In genomic region chr1:183804916-183805734, GRCh38 we compare ENCODE assay signal across 8 cellular contexts. TPM values are rescaled to one million over a fixed set of nuclear protein-coding genes. Genes with fewer than 3 reads are reported as not detected.
DNase-seq lines count a peak whose midpoint lies in the region; ATAC-seq, FAIRE-seq and TF ChIP-seq lines count a peak whose summit lies in the region.

TSS of gene RGL1 (plus strand) at chr1:183805120. CDS start at chr1:183805298, 178 bp downstream.

- peak; percentile 92 for FAIRE-seq in GM12892 (lab: Jason Lieb, UNC)
- FAIRE-seq in frontal cortex (lab: Jason Lieb, UNC): no peak

- peaks cover 2% of the 10 kb centered on the region for H3K36me3 Mint-ChIP-seq in activated naive CD4-positive, alpha-beta T cell treated with anti-CD3 and anti-CD28 coated beads, Interleukin-2, amount 10 ng/mL, durations not matched to agents 7 days and 5 days
- H3K36me3 Mint-ChIP-seq in nephron (ENCODE audit: low read depth): peaks cover 18% of the 10 kb centered on the region
- H3K36me3 Mint-ChIP-seq in type B pancreatic cell: peaks cover 17% of the 10 kb centered on the region

- peaks cover 14% of the 10 kb centered on the region for H3K9me3 Mint-ChIP-seq in activated naive CD4-positive, alpha-beta T cell treated with anti-CD3 and anti-CD28 coated beads, Interleukin-2, amount 10 ng/mL, durations not matched to agents 7 days and 5 days
- peaks cover 6% of the 10 kb centered on the region for H3K9me3 Mint-ChIP-seq in nephron
- peaks cover 15% of the 10 kb centered on the region for H3K9me3 Mint-ChIP-seq in type B pancreatic cell

- peaks cover 26% of the 10 kb centered on the region for H3K27me3 Mint-ChIP-seq in activated naive CD4-positive, alpha-beta T cell treated with anti-CD3 and anti-CD28 coated beads, Interleukin-2, amount 10 ng/mL, durations not matched to agents 7 days and 5 days
- H3K27me3 Mint-ChIP-seq in nephron (ENCODE audit: low read depth): no peaks in the 10 kb centered on the region
- no peaks in the 10 kb centered on the region for H3K27me3 Mint-ChIP-seq in type B pancreatic cell

- peak within 1 kb of the TSS; percentile 79 for H3K27ac Mint-ChIP-seq in activated naive CD4-positive, alpha-beta T cell treated with anti-CD3 and anti-CD28 coated beads, Interleukin-2, amount 10 ng/mL, durations not matched to agents 7 days and 5 days
- peak within 1 kb of the TSS; percentile 93 to 98 (median 97) for H3K27ac Mint-ChIP-seq in nephron
- peak within 1 kb of the TSS; percentile 92 for H3K27ac Mint-ChIP-seq in type B pancreatic cell

- peak; percentile 77 for TF ChIP-seq POLR2A in GM12892 (IDR thresholded peaks at IDR 0.05; ENCODE audit: low read depth, low read length)

- peak within 1 kb of the TSS; percentile 82 for H3K4me3 Mint-ChIP-seq in activated naive CD4-positive, alpha-beta T cell treated with anti-CD3 and anti-CD28 coated beads, Interleukin-2, amount 10 ng/mL, durations not matched to agents 7 days and 5 days
- H3K4me3 Mint-ChIP-seq in nephron (peak within 1 kb of the TSS; percentile 96 to 99 (median 96)), type B pancreatic cell (peak within 1 kb of the TSS; percentile 95)

- peaks cover 20% of the 10 kb centered on the region for H3K4me1 Mint-ChIP-seq in activated naive CD4-positive, alpha-beta T cell treated with anti-CD3 and anti-CD28 coated beads, Interleukin-2, amount 10 ng/mL, durations not matched to agents 7 days and 5 days
- H3K4me1 Mint-ChIP-seq in nephron (peaks cover 41% of the 10 kb centered on the region), type B pancreatic cell (ENCODE audit: unreplicated experiment) (peaks cover 44% of the 10 kb centered on the region)

- DNase-seq in A172 (ENCODE audit: low spot score) (peak; percentile 47), GM12892 (ENCODE audit: insufficient read length) (peak; percentile 37), NCI-H510A (lab: John Stamatoyannopoulos, UW) (peak; percentile 25), frontal cortex (ENCODE audit: low spot score in 2 of 2) (peak; percentile 56 to 58), type B pancreatic cell (ENCODE audit: extremely low spot score, unreplicated experiment) (peak; percentile 78)
- peak; percentile 56 for DNase-seq in activated naive CD4-positive, alpha-beta T cell treated with anti-CD3 and anti-CD28 coated beads, Interleukin-2, amount 10 ng/mL, durations not matched to agents 7 days and 5 days

- TF ChIP-seq CTCF in nephron (IDR thresholded peaks at IDR 0.05; ENCODE audit: unreplicated experiment in 3 of 3): no peak
- TF ChIP-seq CTCF in type B pancreatic cell (conservative IDR thresholded peaks at IDR 0.05): no peak

- CTCF ChIA-PET in activated naive CD4-positive, alpha-beta T cell treated with anti-CD3 and anti-CD28 coated beads, Interleukin-2, amount 10 ng/mL, durations not matched to agents 7 days and 5 days (lab: Charles Lee): interaction anchor here (1.5 kb wide), 1 partner anchor 110 kb away, joined by 8 read pairs; no protein-coding TSS in a partner anchor

- ATAC-seq in HG02884 (IDR thresholded peaks at IDR 0.05; ENCODE audit: unreplicated experiment): peak; percentile 49

RNA-seq across cellular contexts. Expression of gene RGL1, which starts in this region (rescaled TPM):
- 5.1 and 5.6 TPM in 2 replicates for total RNA-seq in A172 (2014; rRNA removed; shearing (Covaris generic))
- polyA plus RNA-seq in GM12892 (2012; ENCODE audit: missing spikeins): 11.7 TPM
- total RNA-seq in frontal cortex (40.4 TPM), type B pancreatic cell (ENCODE audit: low replicate concordance) (9.5 and 17.0 TPM in 2 replicates)

Comparison
In these comparisons a context has a peak if more than half of its experiments do, and no peak if none do; other contexts are left out.
1. Peak in every context shown above with its lines: DNase-seq and ATAC-seq.
2. DNase-seq: peak in every context shown above with its lines; median percentile 78 in type B pancreatic cell; 57 in frontal cortex; 56 in activated naive CD4-positive, alpha-beta T cell treated with anti-CD3 and anti-CD28 coated beads, Interleukin-2, amount 10 ng/mL, durations not matched to agents 7 days and 5 days; 47 in A172; 37 in GM12892; 25 in NCI-H510A.